ENCODE assay signal across 8 cellular contexts in the genomic region with DNA sequence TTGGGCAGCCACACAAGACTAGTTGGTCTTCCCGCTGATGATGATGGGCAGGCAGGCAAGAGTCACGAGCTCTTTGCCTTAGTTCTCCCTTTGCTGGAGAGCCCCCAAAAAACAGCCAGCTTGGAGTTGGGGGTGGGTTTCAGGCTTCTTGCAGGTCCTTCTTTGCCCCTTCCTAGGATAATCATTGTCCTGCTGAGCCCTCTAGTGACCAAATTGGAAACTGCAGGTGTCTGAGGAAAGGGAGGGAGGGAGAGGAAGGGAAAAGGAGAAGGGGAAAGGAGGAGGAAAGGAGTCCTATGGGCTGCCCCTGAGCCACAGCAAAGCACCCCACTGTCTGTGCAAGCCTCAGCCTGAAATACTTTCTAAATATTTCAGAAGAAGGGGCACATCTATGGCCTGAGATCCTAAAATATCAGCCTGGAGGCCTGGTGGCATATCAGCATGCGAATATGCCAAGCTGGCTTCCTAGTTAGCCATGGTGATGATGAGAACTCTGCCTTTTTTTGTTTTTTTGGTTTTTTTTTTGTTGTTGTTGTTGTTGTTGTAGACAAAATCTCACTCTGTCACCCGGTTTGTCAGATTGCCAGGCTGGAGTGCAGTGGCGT.
A peak's percentile ranks its signal among the peaks of the same experiment; 100 is the strongest.
DNase-seq lines count a peak whose midpoint lies in the region; ATAC-seq and TF ChIP-seq lines count a peak whose summit lies in the region.

No MANE protein-coding gene starts in this region.

- no peak overlapping the region for H3K27ac Mint-ChIP-seq in T-helper 2 cell treated with Interferon-gamma antibody and Interleukin-4, amounts not matched to agents 5 μg/mL and 100 μg/mL, for 36 hours
- no peak overlapping the region for H3K27ac Mint-ChIP-seq in MCF 10A (ENCODE audit: low read depth, unreplicated experiment)

- no peaks in the 10 kb centered on the region for H4K20me1 ChIP-seq in MM.1S (ENCODE audit: insufficient read depth, low read length)

- H3K36me3 Mint-ChIP-seq in T-helper 2 cell treated with Interferon-gamma antibody and Interleukin-4, amounts not matched to agents 5 μg/mL and 100 μg/mL, for 36 hours (ENCODE audit: low read depth), result no peaks in the 10 kb centered on the region
- no peaks in the 10 kb centered on the region for H3K36me3 Mint-ChIP-seq in MCF 10A (ENCODE audit: insufficient read depth, unreplicated experiment)

- H3F3A ChIP-seq in MM.1S (ENCODE audit: insufficient read depth, low read length), result no peaks in the 10 kb centered on the region

- H3K79me2 ChIP-seq in MM.1S (ENCODE audit: low read length), result no peaks in the 10 kb centered on the region

- no TSS peak for BruUV-seq in MCF 10A (replicated peaks; lab: Mats Ljungman, UMichigan)

- H3K4me1 ChIP-seq in MM.1S (ENCODE audit: low read length), result peaks cover 8% of the 10 kb centered on the region

- peak; percentile 84 for TF ChIP-seq CTCF in AG09319 (IDR thresholded peaks at IDR 0.05; ENCODE audit: low read depth, low read length)
- TF ChIP-seq CTCF in MM.1S (IDR thresholded peaks at IDR 0.05; ENCODE audit: low read length), result peak; percentile 93
- TF ChIP-seq CTCF in MCF 10A (IDR thresholded peaks at IDR 0.05; ENCODE audit: unreplicated experiment), result peak; percentile 93
- peak; percentile 90 for TF ChIP-seq CTCF in kidney epithelial cell (IDR thresholded peaks at IDR 0.05; ENCODE audit: insufficient read depth, low read length, poor library complexity, severe bottlenecking)

- no peaks in the 10 kb centered on the region for H3K9me3 Mint-ChIP-seq in T-helper 2 cell treated with Interferon-gamma antibody and Interleukin-4, amounts not matched to agents 5 μg/mL and 100 μg/mL, for 36 hours
- no peaks in the 10 kb centered on the region for H3K9me3 Mint-ChIP-seq in MCF 10A (ENCODE audit: unreplicated experiment)

- no peaks in the 10 kb centered on the region for H3K4me1 Mint-ChIP-seq in T-helper 2 cell treated with Interferon-gamma antibody and Interleukin-4, amounts not matched to agents 5 μg/mL and 100 μg/mL, for 36 hours (ENCODE audit: low read depth)
- no peaks in the 10 kb centered on the region for H3K4me1 Mint-ChIP-seq in MCF 10A (ENCODE audit: insufficient read depth, unreplicated experiment)

- peak; percentile 56 for ATAC-seq in GM18502 (IDR thresholded peaks at IDR 0.05; ENCODE audit: poor library complexity, unreplicated experiment)
- no peak for ATAC-seq in GM19324 (IDR thresholded peaks at IDR 0.05; ENCODE audit: low FRiP score, unreplicated experiment)

- no peak for DNase-seq in AG09319 (ENCODE audit: extremely low read depth, low read depth)
- peak; percentile 31 for DNase-seq in MM.1S
- DNase-seq in T-helper 2 cell treated with Interferon-gamma antibody and Interleukin-4, amounts not matched to agents 5 μg/mL and 100 μg/mL, for 36 hours (ENCODE audit: low spot score), result peak; percentile 12
- DNase-seq in MCF 10A (ENCODE audit: unreplicated experiment), result peak; percentile 72
- DNase-seq in kidney epithelial cell (ENCODE audit: low read depth), result no peak
- peak; percentile 26 for DNase-seq in stimulated activated CD4-positive, alpha-beta T cell treated with anti-CD3 and anti-CD28 coated beads, Interleukin-2, amount 100 ng/mL, for 4 hours (ENCODE audit: low read depth)

- H3K4me3 Mint-ChIP-seq in T-helper 2 cell treated with Interferon-gamma antibody and Interleukin-4, amounts not matched to agents 5 μg/mL and 100 μg/mL, for 36 hours, result no peak overlapping the region
- H3K4me3 Mint-ChIP-seq in MCF 10A (ENCODE audit: unreplicated experiment), result no peak overlapping the region

- H3K27me3 ChIP-seq in MM.1S (replicated peaks; ENCODE audit: insufficient read depth, low read length), result no peaks in the 10 kb centered on the region
- no peaks in the 10 kb centered on the region for H3K27me3 ChIP-seq in kidney epithelial cell (ENCODE audit: control insufficient read depth, insufficient read depth, low read length)

- H3K9me3 ChIP-seq in MM.1S (replicated peaks; ENCODE audit: insufficient read depth, low read length), result no peaks in the 10 kb centered on the region

- no peak overlapping the region for H3K4me3 ChIP-seq in MM.1S (ENCODE audit: low read length)
- H3K4me3 ChIP-seq in kidney epithelial cell (ENCODE audit: low read depth, low read length), result no peak overlapping the region

- no peak overlapping the region for H2AFZ ChIP-seq in MM.1S (ENCODE audit: low read length)

- H3K4me2 ChIP-seq in MM.1S (ENCODE audit: low read depth, low read length), result no peak overlapping the region

- POLR2A ChIA-PET in MCF 10A (lab: Yijun Ruan, JAX), result no interaction called here

- H3K9me2 ChIP-seq in MM.1S (replicated peaks; ENCODE audit: insufficient read depth, low read length), result no peaks in the 10 kb centered on the region

- no peak overlapping the region for H3K9ac ChIP-seq in MM.1S (ENCODE audit: low read length)

- intact Hi-C loops in MCF 10A (cut with micrococcal nuclease), result loop anchor here (1.0 kb wide), 2 partner anchors 205 to 617 kb away; no protein-coding TSS in a partner anchor

- CTCF ChIA-PET in MCF 10A (lab: Yijun Ruan, JAX), result interaction anchor here (0.5 to 5.5 kb wide), 62 partner anchors 9 to 1427 kb away, joined by 3 to 98 read pairs (median 4); no protein-coding TSS in a partner anchor

- peaks cover 19% of the 10 kb centered on the region for H3K27me3 Mint-ChIP-seq in T-helper 2 cell treated with Interferon-gamma antibody and Interleukin-4, amounts not matched to agents 5 μg/mL and 100 μg/mL, for 36 hours (ENCODE audit: low read depth)
- peaks cover 51% of the 10 kb centered on the region for H3K27me3 Mint-ChIP-seq in MCF 10A (ENCODE audit: insufficient read depth, unreplicated experiment)

- H3K27ac ChIP-seq in MM.1S (ENCODE audit: low read length), result no peak overlapping the region

- H3K36me3 ChIP-seq in MM.1S (replicated peaks; ENCODE audit: insufficient read depth, low read length) (no peaks in the 10 kb centered on the region), kidney epithelial cell (ENCODE audit: control insufficient read depth, insufficient read depth, low read length) (no peaks in the 10 kb centered on the region)

Comparison
In these comparisons a context has a peak if more than half of its experiments do, and no peak if none do; other contexts are left out.
1. DNase-seq: peak in MM.1S (single experiment), T-helper 2 cell treated with Interferon-gamma antibody and Interleukin-4, amounts not matched to agents 5 μg/mL and 100 μg/mL, for 36 hours (single experiment), MCF 10A (single experiment) and stimulated activated CD4-positive, alpha-beta T cell treated with anti-CD3 and anti-CD28 coated beads, Interleukin-2, amount 100 ng/mL, for 4 hours (single experiment); none in AG09319 (single experiment) and kidney epithelial cell (single experiment).
2. Peak in every context shown above with its lines, with median percentiles within 50 percentile points of each other: CTCF ChIP-seq.